Comparison of ENCODE assay signal across 28 cellular contexts in the genomic region with DNA sequence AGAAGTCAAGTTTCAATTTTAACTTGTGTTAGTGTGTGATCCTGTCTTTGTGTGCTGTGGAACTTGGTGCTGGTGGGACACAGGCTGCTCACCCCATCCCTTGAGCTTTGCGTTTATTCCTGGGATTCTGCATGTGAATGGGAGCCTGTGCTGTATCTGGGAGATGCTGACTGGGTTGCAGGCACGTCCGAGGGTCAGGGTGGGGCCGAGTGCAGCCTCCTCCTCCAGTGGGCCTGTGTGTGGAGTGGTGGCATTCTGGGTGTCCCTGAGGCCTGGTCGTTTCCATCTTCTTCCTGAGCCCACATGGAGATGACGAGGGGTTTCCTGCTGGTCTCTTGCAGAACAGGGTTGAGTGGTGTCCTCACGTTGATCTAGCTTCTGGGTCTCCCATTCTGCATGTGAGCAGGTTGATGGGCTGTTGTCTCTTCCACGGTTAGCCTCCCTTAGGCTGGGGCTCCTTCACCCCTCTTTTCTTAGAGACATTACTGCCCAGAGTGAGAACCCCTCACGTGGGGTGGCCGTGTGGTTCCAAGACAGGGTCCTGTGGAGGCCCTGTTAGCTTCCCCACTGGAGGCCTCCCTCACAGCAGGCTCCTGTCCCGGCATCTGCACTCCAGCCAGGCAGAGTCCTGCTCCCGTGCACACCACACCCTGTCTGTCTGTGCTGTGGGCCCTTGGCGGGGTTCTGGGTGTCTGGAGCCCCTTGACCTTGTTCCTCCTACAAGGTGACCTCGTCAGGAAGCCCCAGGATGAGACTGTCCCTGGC. TPM values are rescaled to one million over a fixed set of nuclear protein-coding genes. Genes with fewer than 3 reads are reported as not detected.
A peak's percentile ranks its signal among the peaks of the same experiment; 100 is the strongest.
DNase-seq lines count a peak whose midpoint lies in the region; ATAC-seq, FAIRE-seq and TF ChIP-seq lines count a peak whose summit lies in the region.
"Had no signal": no experiment of that assay in that cellular context is flagged by ENCODE, and none has a peak within 500 bp of the region (broad histone marks: within the 10 kb centered on the region; RNA-seq: fewer than 3 reads in every experiment).

No MANE protein-coding gene starts in this region.

- CTCF ChIA-PET in CD8-positive, alpha-beta T cell (lab: Charles Lee) = interaction anchor here (1.1 to 1.2 kb wide), 2 partner anchors 28 to 204 kb away, joined by 3 read pairs; no protein-coding TSS in a partner anchor
- CTCF ChIA-PET in K562 (lab: Yijun Ruan, JAX; ENCODE audit: low intra/inter-chr PET ratio) = no interaction called here

- no peak overlapping the region for H3K4me3 ChIP-seq in BLaER1 treated with 17β-estradiol and CSF1 and Interleukin-3, amounts not matched to agents 10 nM and 100 nM
- no peak overlapping the region for H3K4me3 ChIP-seq in CD8-positive, alpha-beta T cell (ENCODE audit: low read depth, low read length)
- H3K4me3 ChIP-seq in K562 = no peak overlapping the region
- H3K4me3 ChIP-seq: dorsolateral prefrontal cortex, ovary, SJSA1, tibial artery had no signal

- DNase-seq in CD8-positive, alpha-beta T cell = no peak
- no peak for DNase-seq in K562 (ENCODE audit: extremely low read depth in 1 of 4, low spot score in 3 of 4)
- DNase-seq in naive thymus-derived CD8-positive, alpha-beta T cell = no peak
- DNase-seq: activated CD8-positive, alpha-beta memory T cell treated with anti-CD3 and anti-CD28 coated beads, Interleukin-2, amount 50 U/mL, for 4 hours; CD4-positive, CD25-positive, alpha-beta regulatory T cell; central memory CD4-positive, alpha-beta T cell; dorsolateral prefrontal cortex; mesendoderm; NCI-H1092; NCI-H187; NCI-H2171 treated with DMSO at 0.1 percent for 48 hours; NCI-H524 treated with DMSO at 0.1 percent for 48 hours; NK-92 treated with Interleukin-12 subunit alpha and Interleukin-12 subunit beta, amount 100 ng/mL, for 24 hours; ovary; stimulated activated CD4-positive, alpha-beta T cell treated with anti-CD3 and anti-CD28 coated beads, Interleukin-12 subunit alpha, Interleukin-12 subunit beta, amount 100 ng/mL, for 4 hours; stimulated activated CD4-positive, alpha-beta T cell treated with anti-CD3 and anti-CD28 coated beads, Interleukin-4, amount 100 ng/mL, for 24 hours; stimulated activated naive CD4-positive, alpha-beta T cell treated with Interleukin-2 at 50 U/mL for 16 hours; tibial artery had no signal

- H3K36me3 ChIP-seq in BLaER1 treated with 17β-estradiol and CSF1 and Interleukin-3, amounts not matched to agents 10 nM and 100 nM = peaks cover 38 to 69% (median 56%) of the 10 kb centered on the region in 11 experiments
- H3K36me3 ChIP-seq in CD8-positive, alpha-beta T cell (ENCODE audit: insufficient read depth, low read length) = peaks cover 3% of the 10 kb centered on the region
- H3K36me3 ChIP-seq in K562 (ENCODE audit: control insufficient read depth, insufficient read depth, low read length) = peaks cover 80% of the 10 kb centered on the region
- H3K36me3 ChIP-seq: ovary had no signal

- H3K4me1 ChIP-seq in BLaER1 treated with 17β-estradiol and CSF1 and Interleukin-3, amounts not matched to agents 10 nM and 100 nM = peaks cover 26 to 42% (median 36%) of the 10 kb centered on the region in 10 experiments
- H3K4me1 ChIP-seq in CD8-positive, alpha-beta T cell (ENCODE audit: insufficient read depth, low read length) = peaks cover 35% of the 10 kb centered on the region
- peaks cover 21 to 59% of the 10 kb centered on the region in 2 experiments for H3K4me1 ChIP-seq in K562 (replicated peaks in 1 of 2; ENCODE audit: control insufficient read depth in 2 of 2, insufficient read depth in 2 of 2, low read length in 2 of 2)

- TF ChIP-seq CTCF in CD8-positive, alpha-beta T cell (IDR thresholded peaks at IDR 0.05) = no peak
- TF ChIP-seq CTCF in K562 (IDR thresholded peaks at IDR 0.05 in 2 of 3, conservative IDR thresholded peaks at IDR 0.05 in 1 of 3; ENCODE audit: insufficient read depth in 2 of 3, low read depth in 1 of 3, low read length in 3 of 3) = no peak

- peaks cover 94% of the 10 kb centered on the region for H3K79me2 ChIP-seq in K562 (ENCODE audit: control insufficient read depth, insufficient read depth, low read length)

- intact Hi-C loops in CD8-positive, alpha-beta T cell (cut with DNase I, micrococcal nuclease) = loop anchor here in 1 of 2 experiments (5.0 kb wide), 1 partner anchor 93 kb away; no protein-coding TSS in a partner anchor
- intact Hi-C loops in K562 (cut with micrococcal nuclease) = no loop called here

- no peaks in the 10 kb centered on the region for H3K27me3 Mint-ChIP-seq in CD8-positive, alpha-beta T cell (ENCODE audit: low read depth)
- no peaks in the 10 kb centered on the region for H3K27me3 Mint-ChIP-seq in naive thymus-derived CD8-positive, alpha-beta T cell
- H3K27me3 Mint-ChIP-seq: CD4-positive, CD25-positive, alpha-beta regulatory T cell had no signal

- peaks cover 24% of the 10 kb centered on the region for H3K36me3 Mint-ChIP-seq in CD8-positive, alpha-beta T cell
- H3K36me3 Mint-ChIP-seq in naive thymus-derived CD8-positive, alpha-beta T cell = peaks cover 0 to 18% (median 2%) of the 10 kb centered on the region in 3 donors

- H3K9me3 Mint-ChIP-seq in CD8-positive, alpha-beta T cell = no peaks in the 10 kb centered on the region
- H3K9me3 Mint-ChIP-seq in naive thymus-derived CD8-positive, alpha-beta T cell = no peaks in the 10 kb centered on the region
- H3K9me3 Mint-ChIP-seq: activated naive CD4-positive, alpha-beta T cell treated with anti-CD3 and anti-CD28 coated beads, Interleukin-2, amount 50 U/mL, for 72 hours; CD4-positive, CD25-positive, alpha-beta regulatory T cell had no signal

- no TSS peak for BruUV-seq in K562 (replicated peaks; lab: Mats Ljungman, UMichigan)

- FAIRE-seq in K562 (lab: Jason Lieb, UNC) = no peak
- FAIRE-seq: astrocyte, endothelial cell of umbilical vein had no signal

- H3K4me3 Mint-ChIP-seq in CD8-positive, alpha-beta T cell = no peak overlapping the region
- H3K4me3 Mint-ChIP-seq in naive thymus-derived CD8-positive, alpha-beta T cell = peak overlapping the region in 1 of 10 donors; percentile 54

- H3K27me3 ChIP-seq in BLaER1 treated with 17β-estradiol and CSF1 and Interleukin-3, amounts not matched to agents 10 nM and 100 nM = no peaks in the 10 kb centered on the region
- no peaks in the 10 kb centered on the region for H3K27me3 ChIP-seq in CD8-positive, alpha-beta T cell (ENCODE audit: insufficient read depth, low read length)
- H3K27me3 ChIP-seq in K562 (ENCODE audit: control insufficient read depth in 2 of 2, insufficient read depth in 2 of 2, low read length in 2 of 2) = no peaks in the 10 kb centered on the region
- H3K27me3 ChIP-seq: dorsolateral prefrontal cortex, ovary, SJSA1, tibial artery had no signal

- H3K4me1 Mint-ChIP-seq in CD8-positive, alpha-beta T cell (ENCODE audit: low read depth) = peaks cover 32% of the 10 kb centered on the region
- H3K4me1 Mint-ChIP-seq in naive thymus-derived CD8-positive, alpha-beta T cell = peaks cover 29 to 63% (median 42%) of the 10 kb centered on the region in 4 donors

- POLR2A ChIA-PET in CD8-positive, alpha-beta T cell (lab: Charles Lee) = no interaction called here
- POLR2A ChIA-PET in K562 (lab: Yijun Ruan, JAX) = interaction anchor here (0.7 kb wide), 2 partner anchors 58 to 105 kb away, joined by 3 read pairs; no protein-coding TSS in a partner anchor
- POLR2A ChIA-PET in naive thymus-derived CD8-positive, alpha-beta T cell (lab: Charles Lee) = no interaction called here

- peaks cover 16 to 96% (median 87%) of the 10 kb centered on the region in 11 experiments; a peak in 21 of 22 replicates for H4K20me1 ChIP-seq in BLaER1 treated with 17β-estradiol and CSF1 and Interleukin-3, amounts not matched to agents 10 nM and 100 nM
- H4K20me1 ChIP-seq in K562 (replicated peaks; ENCODE audit: control insufficient read depth, insufficient read depth, low read length) = peaks cover 2% of the 10 kb centered on the region; the same call in 1 of the 2 replicates

- no peak for TF ChIP-seq POLR2A in K562 (conservative IDR thresholded peaks at IDR 0.05)

- TF ChIP-seq RAD21 in K562 (CRISPR knock-in tag; conservative IDR thresholded peaks at IDR 0.05 in 1 of 2, IDR thresholded peaks at IDR 0.05 in 1 of 2) = no peak

- H3K9ac ChIP-seq in BLaER1 treated with 17β-estradiol and CSF1 and Interleukin-3, amounts not matched to agents 10 nM and 100 nM = peak overlapping the region in 7 of 11 experiments; percentile 1 to 43 (median 33); a peak in 3 of 22 replicates
- peak overlapping the region in 1 of 2 experiments; percentile 76; a peak in 1 of 4 replicates for H3K9ac ChIP-seq in K562 (ENCODE audit: insufficient read depth in 1 of 2, low read depth in 2 of 2, low read length in 2 of 2)

- in situ Hi-C loops in K562 (cut with MboI) = loop anchor here (5.0 kb wide), 1 partner anchor 47 kb away; no protein-coding TSS in a partner anchor

- no peak for TF ChIP-seq EP300 in K562 (IDR thresholded peaks at IDR 0.05; ENCODE audit: low read length)

- WGBS in K562 (ENCODE audit: insufficient coverage, low coverage, missing lambda C conversion rate) = 56% methylated on average over 12 of the region's 14 CpGs

- no peaks in the 10 kb centered on the region for H3K9me3 ChIP-seq in BLaER1 treated with 17β-estradiol and CSF1 and Interleukin-3, amounts not matched to agents 10 nM and 100 nM (replicated peaks in 1 of 11)
- H3K9me3 ChIP-seq in CD8-positive, alpha-beta T cell (ENCODE audit: low read length) = no peaks in the 10 kb centered on the region
- no peaks in the 10 kb centered on the region for H3K9me3 ChIP-seq in K562 (replicated peaks; ENCODE audit: control insufficient read depth, insufficient read depth, low read depth, low read length)
- H3K9me3 ChIP-seq: ovary, SJSA1, tibial artery had no signal

- no peak overlapping the region for H3K4me2 ChIP-seq in BLaER1 treated with 17β-estradiol and CSF1 and Interleukin-3, amounts not matched to agents 10 nM and 100 nM
- no peak overlapping the region for H3K4me2 ChIP-seq in K562 (ENCODE audit: insufficient read depth, low read length)

- no peak overlapping the region for H2AFZ ChIP-seq in K562 (ENCODE audit: low read depth, low read length)

- no peak overlapping the region for H3K27ac ChIP-seq in BLaER1 treated with 17β-estradiol and CSF1 and Interleukin-3, amounts not matched to agents 10 nM and 100 nM
- H3K27ac ChIP-seq in CD8-positive, alpha-beta T cell (ENCODE audit: low read depth, low read length) = no peak overlapping the region
- H3K27ac ChIP-seq in K562 (ENCODE audit: extremely low read depth, low read depth, low read length) = no peak overlapping the region
- H3K27ac ChIP-seq: ovary, SJSA1, tibial artery had no signal

- H3K27ac Mint-ChIP-seq in CD8-positive, alpha-beta T cell = peak overlapping the region; percentile 52
- H3K27ac Mint-ChIP-seq in naive thymus-derived CD8-positive, alpha-beta T cell = peak overlapping the region; percentile 28 to 97 (median 68)

- ATAC-seq in CD8-positive, alpha-beta T cell = no peak
- ATAC-seq in K562 (no peak), HG02981 (IDR thresholded peaks at IDR 0.05; ENCODE audit: unreplicated experiment) (no peak), HG02588 (IDR thresholded peaks at IDR 0.05; ENCODE audit: unreplicated experiment) (no peak), HG03342 (IDR thresholded peaks at IDR 0.05; ENCODE audit: unreplicated experiment) (no peak)
- ATAC-seq in naive thymus-derived CD8-positive, alpha-beta T cell = no peak
- ATAC-seq: activated naive CD4-positive, alpha-beta T cell treated with anti-CD3 and anti-CD28 coated beads, Interleukin-2, amount 50 U/mL, for 72 hours; Panc1 had no signal

- H3K9me1 ChIP-seq in K562 (ENCODE audit: control insufficient read depth, insufficient read depth, low read length) = no peaks in the 10 kb centered on the region

RNA-seq across cellular contexts. Expression of a gene that starts 4.9 kb away (rescaled TPM):
- total RNA-seq in CD8-positive, alpha-beta T cell = 10 to 100 TPM; 18.9 to 21.8 TPM
- total RNA-seq in K562 (2011; cell fraction: chromatin; rRNA removed; ENCODE audit: low replicate concordance) = 105 and 295 TPM in 2 replicates
- 221 and 222 TPM in 2 replicates for total RNA-seq in K562 (2011; cell fraction: nucleolus; rRNA removed)
- total RNA-seq in K562 (2011; cell fraction: nucleoplasm; rRNA removed) = 123 and 136 TPM in 2 replicates
- total RNA-seq in K562 (2014; rRNA removed) (42.4 and 61.4 TPM in 2 replicates), K562 (2014; rRNA removed; fragmentation: Illumina TruSeq; extraction: Trizol) (7.7 and 10.3 TPM in 2 replicates), K562 (2015; rRNA removed; fragmentation: Illumina TruSeq; extraction: Trizol) (17.2 and 19.2 TPM in 2 replicates), K562 (2021) (51.4 and 53.9 TPM in 2 replicates)
- polyA plus RNA-seq in K562 (2011; rRNA removed) (22.4 and 36.2 TPM in 2 replicates), K562 (2014; fragmentation: Illumina TruSeq; extraction: Trizol) (16.9 and 25.2 TPM in 2 replicates), K562 (2014; fragmentation: Nextera tagmentation; extraction: Ambion mirVana) (1 to 10 TPM in 1 of 2 experiments, under 1 TPM in 1; 0.45 to 1.1 TPM), K562 (2014; rRNA removed) (36.8 and 38.3 TPM in 2 replicates)
- 31.4 and 55.2 TPM in 2 replicates for polyA plus RNA-seq in K562 (2011; cell fraction: cytosol; rRNA removed)
- 204 and 221 TPM in 2 replicates for polyA plus RNA-seq in K562 (2011; cell fraction: nucleus; rRNA removed)
- 33.8 and 52.0 TPM in 2 replicates for polyA plus RNA-seq in K562 (2012)
- 21.0 and 25.3 TPM in 2 replicates for polyA minus RNA-seq in K562 (2011; rRNA and poly(A)+ RNA removed)
- 26.6 and 30.7 TPM in 2 replicates for polyA minus RNA-seq in K562 (2011; cell fraction: cytosol; rRNA and poly(A)+ RNA removed)
- polyA minus RNA-seq in K562 (2011; cell fraction: nucleus; rRNA and poly(A)+ RNA removed) = 37.0 and 51.1 TPM in 2 replicates
- 10 to 100 TPM; 25.9 to 30.2 TPM for total RNA-seq in naive thymus-derived CD8-positive, alpha-beta T cell
- polyA plus RNA-seq in naive thymus-derived CD8-positive, alpha-beta T cell = 10 to 100 TPM in 2 of 3 donors, 1 to 10 TPM in 1; 9.0 to 13.0 (median 11.6) TPM

RNA-seq across cellular contexts. Expression of a gene that starts 13.2 kb away (rescaled TPM):
- 10 to 100 TPM; 84.0 to 86.7 TPM for total RNA-seq in CD8-positive, alpha-beta T cell
- 28.4 and 83.6 TPM in 2 replicates for total RNA-seq in K562 (2011; cell fraction: chromatin; rRNA removed; ENCODE audit: low replicate concordance)
- 54.4 and 56.8 TPM in 2 replicates for total RNA-seq in K562 (2011; cell fraction: nucleolus; rRNA removed)
- total RNA-seq in K562 (2011; cell fraction: nucleoplasm; rRNA removed) = 33.9 and 40.5 TPM in 2 replicates
- total RNA-seq in K562 (2014; rRNA removed) (4.9 and 5.1 TPM in 2 replicates), K562 (2014; rRNA removed; fragmentation: Illumina TruSeq; extraction: Trizol) (1.0 and 1.1 TPM in 2 replicates), K562 (2015; rRNA removed; fragmentation: Illumina TruSeq; extraction: Trizol) (3.8 TPM in 2 replicates), K562 (2021) (9.3 and 14.5 TPM in 2 replicates)
- polyA plus RNA-seq in K562 (2011; rRNA removed) (5.4 and 19.1 TPM in 2 replicates), K562 (2014; fragmentation: Illumina TruSeq; extraction: Trizol) (4.5 and 5.5 TPM in 2 replicates), K562 (2014; fragmentation: Nextera tagmentation; extraction: Ambion mirVana) (under 1 TPM; 0.20 to 0.27 TPM), K562 (2014; rRNA removed) (10.7 and 10.8 TPM in 2 replicates)
- 4.1 and 4.3 TPM in 2 replicates for polyA plus RNA-seq in K562 (2011; cell fraction: cytosol; rRNA removed)
- polyA plus RNA-seq in K562 (2011; cell fraction: nucleus; rRNA removed) = 179 and 200 TPM in 2 replicates
- polyA plus RNA-seq in K562 (2012) = 11.4 and 33.5 TPM in 2 replicates
- polyA minus RNA-seq in K562 (2011; rRNA and poly(A)+ RNA removed) = 1.3 and 1.4 TPM in 2 replicates
- 2.9 and 3.2 TPM in 2 replicates for polyA minus RNA-seq in K562 (2011; cell fraction: cytosol; rRNA and poly(A)+ RNA removed)
- polyA minus RNA-seq in K562 (2011; cell fraction: nucleus; rRNA and poly(A)+ RNA removed) = 19.4 and 27.1 TPM in 2 replicates
- 10 to 100 TPM; 70.1 to 78.6 TPM for total RNA-seq in naive thymus-derived CD8-positive, alpha-beta T cell
- polyA plus RNA-seq in naive thymus-derived CD8-positive, alpha-beta T cell = 1 to 10 TPM; 4.8 to 8.6 (median 7.3) TPM
- total RNA-seq: endothelial cell of umbilical vein, LHCN-M2, SJSA1 had no signal

RNA-seq across cellular contexts. Expression of a gene that starts 40.2 kb away (rescaled TPM):
- total RNA-seq in CD8-positive, alpha-beta T cell = 100 to 1,000 TPM; 270 to 294 TPM
- 8.7 and 27.6 TPM in 2 replicates for total RNA-seq in K562 (2011; cell fraction: chromatin; rRNA removed; ENCODE audit: low replicate concordance)
- 50.7 and 50.9 TPM in 2 replicates for total RNA-seq in K562 (2011; cell fraction: nucleolus; rRNA removed)
- 15.8 and 24.1 TPM in 2 replicates for total RNA-seq in K562 (2011; cell fraction: nucleoplasm; rRNA removed)
- total RNA-seq in K562 (2014; rRNA removed) = 109 and 114 TPM in 2 replicates
- 6.0 and 7.2 TPM in 2 replicates for total RNA-seq in K562 (2014; rRNA removed; fragmentation: Illumina TruSeq; extraction: Trizol)
- 50.6 and 51.6 TPM in 2 replicates for total RNA-seq in K562 (2015; rRNA removed; fragmentation: Illumina TruSeq; extraction: Trizol)
- total RNA-seq in K562 (2021) = 83.1 and 93.8 TPM in 2 replicates
- polyA plus RNA-seq in K562 (2011; rRNA removed) = 22.5 and 25.0 TPM in 2 replicates
- polyA plus RNA-seq in K562 (2011; cell fraction: cytosol; rRNA removed) = 41.4 and 135 TPM in 2 replicates
- 81.1 and 118 TPM in 2 replicates for polyA plus RNA-seq in K562 (2011; cell fraction: nucleus; rRNA removed)
- 55.3 and 81.1 TPM in 2 replicates for polyA plus RNA-seq in K562 (2012)
- polyA plus RNA-seq in K562 (2014; fragmentation: Illumina TruSeq; extraction: Trizol) = 14.8 and 46.2 TPM in 2 replicates
- polyA plus RNA-seq in K562 (2014; fragmentation: Nextera tagmentation; extraction: Ambion mirVana) = 10 to 100 TPM in 1 of 2 experiments, 1 to 10 TPM in 1; 6.3 to 13.3 TPM
- polyA plus RNA-seq in K562 (2014; rRNA removed) = 92.4 and 133 TPM in 2 replicates
- polyA minus RNA-seq in K562 (2011; rRNA and poly(A)+ RNA removed) = 1.1 and 2.3 TPM in 2 replicates
- 12.4 and 13.7 TPM in 2 replicates for polyA minus RNA-seq in K562 (2011; cell fraction: cytosol; rRNA and poly(A)+ RNA removed)
- polyA minus RNA-seq in K562 (2011; cell fraction: nucleus; rRNA and poly(A)+ RNA removed) = 11.0 and 11.7 TPM in 2 replicates
- 100 to 1,000 TPM; 332 to 337 TPM for total RNA-seq in naive thymus-derived CD8-positive, alpha-beta T cell
- polyA plus RNA-seq in naive thymus-derived CD8-positive, alpha-beta T cell = 100 to 1,000 TPM; 195 to 233 (median 206) TPM

RNA-seq across cellular contexts. Expression of a gene that starts 52.1 kb away (rescaled TPM):
- 100 to 1,000 TPM; 134 to 145 TPM for total RNA-seq in CD8-positive, alpha-beta T cell
- total RNA-seq in K562 (2011; cell fraction: chromatin; rRNA removed; ENCODE audit: low replicate concordance) = 70.8 and 222 TPM in 2 replicates
- total RNA-seq in K562 (2011; cell fraction: nucleolus; rRNA removed) = 197 and 200 TPM in 2 replicates
- total RNA-seq in K562 (2011; cell fraction: nucleoplasm; rRNA removed) = 94.3 and 102 TPM in 2 replicates
- 159 and 178 TPM in 2 replicates for total RNA-seq in K562 (2014; rRNA removed)
- total RNA-seq in K562 (2014; rRNA removed; fragmentation: Illumina TruSeq; extraction: Trizol) = 12.9 and 20.3 TPM in 2 replicates
- total RNA-seq in K562 (2015; rRNA removed; fragmentation: Illumina TruSeq; extraction: Trizol) = 97.2 and 102 TPM in 2 replicates
- 160 and 164 TPM in 2 replicates for total RNA-seq in K562 (2021)
- 38.5 and 71.1 TPM in 2 replicates for polyA plus RNA-seq in K562 (2011; rRNA removed)
- polyA plus RNA-seq in K562 (2011; cell fraction: cytosol; rRNA removed) = 53.4 and 159 TPM in 2 replicates
- polyA plus RNA-seq in K562 (2011; cell fraction: nucleus; rRNA removed) = 178 and 263 TPM in 2 replicates
- polyA plus RNA-seq in K562 (2012) = 144 and 249 TPM in 2 replicates
- 44.3 and 107 TPM in 2 replicates for polyA plus RNA-seq in K562 (2014; fragmentation: Illumina TruSeq; extraction: Trizol)
- 10 to 100 TPM in 1 of 2 experiments, 1 to 10 TPM in 1; 2.5 to 11.8 TPM for polyA plus RNA-seq in K562 (2014; fragmentation: Nextera tagmentation; extraction: Ambion mirVana)
- 104 and 114 TPM in 2 replicates for polyA plus RNA-seq in K562 (2014; rRNA removed)
- polyA minus RNA-seq in K562 (2011; rRNA and poly(A)+ RNA removed) = 18.1 and 34.7 TPM in 2 replicates
- 72.0 and 82.7 TPM in 2 replicates for polyA minus RNA-seq in K562 (2011; cell fraction: cytosol; rRNA and poly(A)+ RNA removed)
- polyA minus RNA-seq in K562 (2011; cell fraction: nucleus; rRNA and poly(A)+ RNA removed) = 72.2 and 76.6 TPM in 2 replicates
- total RNA-seq in naive thymus-derived CD8-positive, alpha-beta T cell = 100 to 1,000 TPM; 102 to 107 TPM
- polyA plus RNA-seq in naive thymus-derived CD8-positive, alpha-beta T cell = 100 to 1,000 TPM; 152 to 198 (median 170) TPM
